In genomic region chr1:224747578-224747977, GRCh38 we compare ENCODE assay signal across 8 cellular contexts.
DNase-seq lines count a peak whose midpoint lies in the region; ATAC-seq lines count a peak whose summit lies in the region.

No MANE protein-coding gene starts in this region.

- ATAC-seq in HG02642 (IDR thresholded peaks at IDR 0.05; ENCODE audit: poor library complexity, unreplicated experiment), result peak; percentile 57
- ATAC-seq in left lobe of liver, result peak; percentile 39
- no peak for ATAC-seq in GM19455 (IDR thresholded peaks at IDR 0.05; ENCODE audit: unreplicated experiment)

- DNase-seq in NCI-H2107 treated with DMSO at 0.1 percent for 48 hours (lab: John Stamatoyannopoulos, UW; ENCODE audit: unreplicated experiment), result peak; percentile 63
- DNase-seq in NCI-H2107 (lab: John Stamatoyannopoulos, UW), result no peak
- DNase-seq in NCI-H69 (lab: John Stamatoyannopoulos, UW), result peak; percentile 25
- DNase-seq in left lobe of liver (ENCODE audit: low spot score), result no peak
- DNase-seq in T-helper 1 cell, result no peak
- no peak for DNase-seq in NCI-H1417 (lab: John Stamatoyannopoulos, UW)

Comparison
In these comparisons a context has a peak if more than half of its experiments do, and no peak if none do; other contexts are left out.
1. DNase-seq: peak in NCI-H2107 treated with DMSO at 0.1 percent for 48 hours (single experiment) and NCI-H69 (single experiment); none in NCI-H2107 (single experiment), left lobe of liver (single experiment), T-helper 1 cell (0 of 5) and NCI-H1417 (0 of 3).